Comparison of ENCODE assay signal across 9 cellular contexts in genomic region chr7:150973571-150974451, GRCh38. TPM values are rescaled to one million over a fixed set of nuclear protein-coding genes. Genes with fewer than 3 reads are reported as not detected.
DNase-seq lines count a peak whose midpoint lies in the region; ATAC-seq and TF ChIP-seq lines count a peak whose summit lies in the region.
"Had no signal": no experiment of that assay in that cellular context is flagged by ENCODE, and none has a peak within 500 bp of the region (broad histone marks: within the 10 kb centered on the region; RNA-seq: fewer than 3 reads in every experiment).

No MANE protein-coding gene starts in this region.

- H2AFZ ChIP-seq in osteoblast (ENCODE audit: low read length): no peak overlapping the region

- H3K4me3 Mint-ChIP-seq in CD8-positive, alpha-beta memory T cell: peak overlapping the region; percentile 86 to 90 (median 88)
- H3K4me3 Mint-ChIP-seq in activated CD8-positive, alpha-beta T cell treated with anti-CD3 and anti-CD28 coated beads, Interleukin-2, amount 10 ng/mL, durations not matched to agents 7 days and 5 days: peak overlapping the region; percentile 79
- H3K4me3 Mint-ChIP-seq in memory B cell: peak overlapping the region; percentile 89

- no peak for ATAC-seq in activated CD8-positive, alpha-beta T cell treated with anti-CD3 and anti-CD28 coated beads, Interleukin-2, amount 10 ng/mL, durations not matched to agents 7 days and 5 days
- ATAC-seq in memory B cell (ENCODE audit: low read depth) (peak; percentile 53), HG02798 (IDR thresholded peaks at IDR 0.05; ENCODE audit: poor library complexity, unreplicated experiment) (no peak), GM18517 (IDR thresholded peaks at IDR 0.05; ENCODE audit: unreplicated experiment) (no peak)

- H3K27ac ChIP-seq in CD8-positive, alpha-beta memory T cell (ENCODE audit: low read depth, low read length): peak overlapping the region; percentile 31
- H3K27ac ChIP-seq in osteoblast (ENCODE audit: low read depth, low read length): no peak overlapping the region

- no peaks in the 10 kb centered on the region for H3K36me3 ChIP-seq in CD8-positive, alpha-beta memory T cell (ENCODE audit: insufficient read depth, low read length)
- H3K36me3 ChIP-seq in osteoblast (ENCODE audit: insufficient read depth, low read length): no peaks in the 10 kb centered on the region

- no peaks in the 10 kb centered on the region for H4K20me1 ChIP-seq in osteoblast (ENCODE audit: insufficient read depth, low read length)

- peaks cover 19% of the 10 kb centered on the region for H3K27me3 ChIP-seq in CD8-positive, alpha-beta memory T cell (ENCODE audit: insufficient read depth, low read length, poor library complexity, severe bottlenecking)
- H3K27me3 ChIP-seq in osteoblast (ENCODE audit: insufficient read depth, low read length): peaks cover 34% of the 10 kb centered on the region

- no peaks in the 10 kb centered on the region for H3K9me3 ChIP-seq in CD8-positive, alpha-beta memory T cell (ENCODE audit: low read length)
- H3K9me3 ChIP-seq in osteoblast (ENCODE audit: low read depth, low read length): no peaks in the 10 kb centered on the region

- H3K4me3 ChIP-seq in CD8-positive, alpha-beta memory T cell (ENCODE audit: low read length): peak overlapping the region; percentile 61
- H3K4me3 ChIP-seq in osteoblast (ENCODE audit: insufficient read depth, low read length): no peak overlapping the region

- peaks cover 41% of the 10 kb centered on the region for H3K4me1 ChIP-seq in CD8-positive, alpha-beta memory T cell (ENCODE audit: insufficient read depth, low read length)
- no peaks in the 10 kb centered on the region for H3K4me1 ChIP-seq in osteoblast (ENCODE audit: insufficient read depth, low read length)

- H3K27ac Mint-ChIP-seq in CD8-positive, alpha-beta memory T cell: peak overlapping the region; percentile 58 to 96 (median 87)
- H3K27ac Mint-ChIP-seq in activated CD8-positive, alpha-beta T cell treated with anti-CD3 and anti-CD28 coated beads, Interleukin-2, amount 10 ng/mL, durations not matched to agents 7 days and 5 days: no peak overlapping the region
- H3K27ac Mint-ChIP-seq in memory B cell: peak overlapping the region; percentile 94

- CTCF ChIA-PET in CD8-positive, alpha-beta memory T cell (lab: Charles Lee): interaction anchor here (0.7 to 3.6 kb wide), 5 partner anchors 10 to 36 kb away, joined by 3 to 18 read pairs (median 5); no protein-coding TSS in a partner anchor
- CTCF ChIA-PET in activated CD8-positive, alpha-beta T cell treated with anti-CD3 and anti-CD28 coated beads, Interleukin-2, amount 10 ng/mL, durations not matched to agents 7 days and 5 days (lab: Charles Lee): interaction anchor here (1.1 to 4.3 kb wide), 6 partner anchors 11 to 85 kb away, joined by 3 to 34 read pairs (median 6); partner anchors contain the start of gene SLC4A2

- H3K79me2 ChIP-seq in osteoblast (ENCODE audit: insufficient read depth, low read length): no peaks in the 10 kb centered on the region

- peaks cover 23% of the 10 kb centered on the region in 2 donors for H3K27me3 Mint-ChIP-seq in CD8-positive, alpha-beta memory T cell
- peaks cover 26% of the 10 kb centered on the region for H3K27me3 Mint-ChIP-seq in activated CD8-positive, alpha-beta T cell treated with anti-CD3 and anti-CD28 coated beads, Interleukin-2, amount 10 ng/mL, durations not matched to agents 7 days and 5 days (ENCODE audit: low read depth)
- H3K27me3 Mint-ChIP-seq in memory B cell: peaks cover 8% of the 10 kb centered on the region

- peaks cover 31 to 42% (median 33%) of the 10 kb centered on the region in 3 donors for H3K4me1 Mint-ChIP-seq in CD8-positive, alpha-beta memory T cell
- H3K4me1 Mint-ChIP-seq in activated CD8-positive, alpha-beta T cell treated with anti-CD3 and anti-CD28 coated beads, Interleukin-2, amount 10 ng/mL, durations not matched to agents 7 days and 5 days (ENCODE audit: low read depth): peaks cover 27% of the 10 kb centered on the region
- H3K4me1 Mint-ChIP-seq in memory B cell: peaks cover 46% of the 10 kb centered on the region

- DNase-seq in CD8-positive, alpha-beta memory T cell: peak in 2 of 5 donors; percentile 60 to 63
- DNase-seq in NCI-H128 (lab: John Stamatoyannopoulos, UW; ENCODE audit: unreplicated experiment) (peak; percentile 61), memory B cell (ENCODE audit: low spot score in 2 of 2) (peak in 1 of 2 donors; percentile 41), osteoblast (ENCODE audit: insufficient read length, low spot score, missing footprints) (no peak), SIG-M5 (lab: John Stamatoyannopoulos, UW) (no peak)
- DNase-seq in activated CD8-positive, alpha-beta T cell treated with anti-CD3 and anti-CD28 coated beads, Interleukin-2, amount 10 ng/mL, durations not matched to agents 7 days and 5 days: no peak

- TF ChIP-seq CTCF in osteoblast (IDR thresholded peaks at IDR 0.05; ENCODE audit: extremely low read depth, low read depth, low read length): no peak

- H3K36me3 Mint-ChIP-seq in CD8-positive, alpha-beta memory T cell: no peaks in the 10 kb centered on the region
- peaks cover 2% of the 10 kb centered on the region for H3K36me3 Mint-ChIP-seq in activated CD8-positive, alpha-beta T cell treated with anti-CD3 and anti-CD28 coated beads, Interleukin-2, amount 10 ng/mL, durations not matched to agents 7 days and 5 days (ENCODE audit: low read depth)
- peaks cover 4% of the 10 kb centered on the region for H3K36me3 Mint-ChIP-seq in memory B cell

- POLR2A ChIA-PET in CD8-positive, alpha-beta memory T cell (lab: Charles Lee): interaction anchor here (1.3 kb wide), 1 partner anchor 10 kb away, joined by 7 read pairs; no protein-coding TSS in a partner anchor
- POLR2A ChIA-PET in activated CD8-positive, alpha-beta T cell treated with anti-CD3 and anti-CD28 coated beads, Interleukin-2, amount 10 ng/mL, durations not matched to agents 7 days and 5 days (lab: Charles Lee): no interaction called here

- H3K4me2 ChIP-seq in osteoblast (ENCODE audit: insufficient read depth, low read length): no peak overlapping the region

- peaks cover 0 to 3% (median 0%) of the 10 kb centered on the region in 5 donors for H3K9me3 Mint-ChIP-seq in CD8-positive, alpha-beta memory T cell
- H3K9me3 Mint-ChIP-seq in activated CD8-positive, alpha-beta T cell treated with anti-CD3 and anti-CD28 coated beads, Interleukin-2, amount 10 ng/mL, durations not matched to agents 7 days and 5 days (ENCODE audit: insufficient read depth): no peaks in the 10 kb centered on the region
- no peaks in the 10 kb centered on the region for H3K9me3 Mint-ChIP-seq in memory B cell

RNA-seq across cellular contexts. Expression of gene KCNH2, which starts 4.3 kb away (rescaled TPM):
- under 1 TPM; 0.11 to 0.24 TPM for total RNA-seq in CD8-positive, alpha-beta memory T cell
- polyA plus RNA-seq in CD8-positive, alpha-beta memory T cell: 0.63 TPM
- not detected for total RNA-seq in activated CD8-positive, alpha-beta T cell treated with anti-CD3 and anti-CD28 coated beads, Interleukin-2, amount 10 ng/mL, durations not matched to agents 7 days and 5 days
- not detected in 2 replicates for total RNA-seq in osteoblast

RNA-seq across cellular contexts. Expression of gene NOS3, which starts 17.0 kb away (rescaled TPM):
- total RNA-seq in CD8-positive, alpha-beta memory T cell: 10 to 100 TPM in 1 of 2 experiments, 1 to 10 TPM in 1; 9.9 to 10.6 TPM
- polyA plus RNA-seq in CD8-positive, alpha-beta memory T cell: 5.2 TPM
- total RNA-seq in activated CD8-positive, alpha-beta T cell treated with anti-CD3 and anti-CD28 coated beads, Interleukin-2, amount 10 ng/mL, durations not matched to agents 7 days and 5 days: 10 to 100 TPM; 12.2 to 13.8 TPM
- not detected in 2 replicates for total RNA-seq in osteoblast

RNA-seq across cellular contexts. Expression of gene ATG9B, which starts 50.5 kb away (rescaled TPM):
- 1 to 10 TPM; 3.8 to 4.2 TPM for total RNA-seq in CD8-positive, alpha-beta memory T cell
- 15.4 TPM for polyA plus RNA-seq in CD8-positive, alpha-beta memory T cell
- total RNA-seq in activated CD8-positive, alpha-beta T cell treated with anti-CD3 and anti-CD28 coated beads, Interleukin-2, amount 10 ng/mL, durations not matched to agents 7 days and 5 days: 1 to 10 TPM; 6.8 to 7.4 TPM
- total RNA-seq in osteoblast: not detected in 2 replicates
- total RNA-seq: subcutaneous adipose tissue had no signal

RNA-seq across cellular contexts. Expression of gene ABCB8, which starts 54.4 kb away (rescaled TPM):
- 10 to 100 TPM; 49.2 to 52.3 TPM for total RNA-seq in CD8-positive, alpha-beta memory T cell
- polyA plus RNA-seq in CD8-positive, alpha-beta memory T cell: 18.4 TPM
- total RNA-seq in activated CD8-positive, alpha-beta T cell treated with anti-CD3 and anti-CD28 coated beads, Interleukin-2, amount 10 ng/mL, durations not matched to agents 7 days and 5 days: 10 to 100 TPM; 48.0 to 49.5 TPM
- 32.6 and 35.1 TPM in 2 replicates for total RNA-seq in osteoblast

Comparison
In these comparisons a context has a peak if more than half of its experiments do, and no peak if none do; other contexts are left out.
1. RNA of gene NOS3, which starts 17.0 kb away (total RNA-seq): 12.2 to 13.8 TPM in activated CD8-positive, alpha-beta T cell treated with anti-CD3 and anti-CD28 coated beads, Interleukin-2, amount 10 ng/mL, durations not matched to agents 7 days and 5 days and 9.9 to 10.6 TPM in CD8-positive, alpha-beta memory T cell; not detected in osteoblast; every median in the first group is over 10 times any median in the second.
2. Peak in every context shown above with its lines, with median percentiles within 50 percentile points of each other: H3K4me3 Mint-ChIP-seq.